ENCODE assay signal across 8 cellular contexts in genomic region chr9:33375238-33375840, GRCh38. TPM values are rescaled to one million over a fixed set of nuclear protein-coding genes. Genes with fewer than 3 reads are reported as not detected.
DNase-seq lines count a peak whose midpoint lies in the region; ATAC-seq, FAIRE-seq and TF ChIP-seq lines count a peak whose summit lies in the region.

No MANE protein-coding gene starts in this region.

- H3K27me3 ChIP-seq in BLaER1 = no peaks in the 10 kb centered on the region
- H3K27me3 ChIP-seq in endothelial cell of umbilical vein (ENCODE audit: control insufficient read depth in 2 of 2, insufficient read depth in 2 of 2, low read length in 2 of 2) = no peaks in the 10 kb centered on the region

- 0 out of 2 replicates have a peak, but pooled peaks have one; percentile 56 for TF ChIP-seq CTCF in OCI-LY7 (conservative IDR thresholded peaks at IDR 0.05; ENCODE audit: low read length)
- TF ChIP-seq CTCF in endothelial cell of umbilical vein (IDR thresholded peaks at IDR 0.05; ENCODE audit: extremely low read depth in 1 of 2, insufficient read depth in 1 of 2, low read depth in 1 of 2, low read length in 2 of 2) = no peak
- TF ChIP-seq CTCF in nephron progenitor cell (IDR thresholded peaks at IDR 0.05) = no peak

- H3K36me3 Mint-ChIP-seq in nephron progenitor cell (ENCODE audit: low read depth) = no peaks in the 10 kb centered on the region

- H3K27ac ChIP-seq in BLaER1 = peak overlapping the region; percentile 9; the same call in 1 of the 2 replicates
- no peak overlapping the region for H3K27ac ChIP-seq in OCI-LY7 (ENCODE audit: low read depth, low read length, poor library complexity, severe bottlenecking)
- H3K27ac ChIP-seq in endothelial cell of umbilical vein (ENCODE audit: insufficient read depth, low read depth, low read length) = peak overlapping the region; percentile 33

- POLR2A ChIA-PET in OCI-LY7 (lab: Charles Lee) = interaction anchor here (0.5 to 1.2 kb wide), 5 partner anchors 63 to 374 kb away, joined by 3 to 4 read pairs (median 3); partner anchors contain the start of gene NFX1
- POLR2A ChIA-PET in endothelial cell of umbilical vein (lab: Charles Lee) = interaction anchor here (0.7 to 1.0 kb wide), 2 partner anchors 91 to 149 kb away, joined by 3 read pairs; partner anchors contain the start of gene ANKRD18B

- FAIRE-seq in endothelial cell of umbilical vein (lab: Jason Lieb, UNC) = no peak

- ATAC-seq in HG02973 (IDR thresholded peaks at IDR 0.05; ENCODE audit: unreplicated experiment) = no peak

- intact Hi-C loops in OCI-LY7 (cut with micrococcal nuclease; ENCODE audit: unreplicated experiment) (no loop called here), endothelial cell of umbilical vein (cut with micrococcal nuclease) (loop anchor here (1.0 kb wide), 6 partner anchors 16 to 91 kb away; partner anchors contain the start of gene NFX1)

- H3K36me3 ChIP-seq in BLaER1 (peaks cover 41% of the 10 kb centered on the region), OCI-LY7 (ENCODE audit: insufficient read depth, low read length) (peaks cover 12% of the 10 kb centered on the region), endothelial cell of umbilical vein (ENCODE audit: control insufficient read depth in 2 of 2, extremely low read depth in 1 of 2, insufficient read depth in 2 of 2, low read length in 2 of 2) (peaks cover 0 to 2% of the 10 kb centered on the region in 2 experiments)

- H3K4me1 Mint-ChIP-seq in nephron progenitor cell = peaks cover 63% of the 10 kb centered on the region

- no peaks in the 10 kb centered on the region for H3K9me1 ChIP-seq in endothelial cell of umbilical vein (replicated peaks; ENCODE audit: control insufficient read depth, extremely low read depth, insufficient read depth, low read length)

- no peak overlapping the region for H3K4me2 ChIP-seq in BLaER1
- no peak overlapping the region for H3K4me2 ChIP-seq in OCI-LY7 (ENCODE audit: low read length)
- H3K4me2 ChIP-seq in endothelial cell of umbilical vein (ENCODE audit: insufficient read depth, low read length) = peak overlapping the region; percentile 46

- H3K27ac Mint-ChIP-seq in nephron progenitor cell = peak overlapping the region; percentile 99

- peaks cover 4% of the 10 kb centered on the region for H3K27me3 Mint-ChIP-seq in nephron progenitor cell (ENCODE audit: low read depth, poor library complexity)

- CTCF ChIA-PET in OCI-LY7 (lab: Charles Lee; ENCODE audit: unreplicated experiment) = interaction anchor here (2.3 kb wide), 1 partner anchor 78 kb away, joined by 9 read pairs; no protein-coding TSS in a partner anchor
- CTCF ChIA-PET in endothelial cell of umbilical vein (lab: Charles Lee) = interaction anchor here (0.6 to 7.2 kb wide), 42 partner anchors 10 to 248 kb away, joined by 3 to 164 read pairs (median 6); partner anchors contain the start of genes AQP3, NFX1 and NOL6

- H3K4me3 ChIP-seq in BLaER1 = no peak overlapping the region
- H3K4me3 ChIP-seq in OCI-LY7 (ENCODE audit: low read depth, low read length, poor library complexity, severe bottlenecking) = no peak overlapping the region
- peak overlapping the region in 1 of 3 experiments; percentile 16 for H3K4me3 ChIP-seq in endothelial cell of umbilical vein (replicated peaks in 1 of 3; ENCODE audit: insufficient read depth in 1 of 3, low read depth in 1 of 3, low read length in 3 of 3)

- H4K20me1 ChIP-seq in BLaER1 = no peaks in the 10 kb centered on the region
- no peaks in the 10 kb centered on the region for H4K20me1 ChIP-seq in OCI-LY7 (ENCODE audit: insufficient read depth, low read length)
- H4K20me1 ChIP-seq in endothelial cell of umbilical vein (replicated peaks; ENCODE audit: control insufficient read depth, extremely low read depth, insufficient read depth, low read length) = no peaks in the 10 kb centered on the region

- H3K79me2 ChIP-seq in OCI-LY7 (ENCODE audit: insufficient read depth, low read depth, low read length) (no peaks in the 10 kb centered on the region), endothelial cell of umbilical vein (ENCODE audit: control insufficient read depth, insufficient read depth, low read length) (no peaks in the 10 kb centered on the region)

- DNase-seq in OCI-LY7 (ENCODE audit: low spot score) = no peak
- no peak for DNase-seq in endothelial cell of umbilical vein (ENCODE audit: low read depth, low spot score)
- peak; percentile 50 for DNase-seq in nephron progenitor cell
- DNase-seq in NCI-H69 (lab: John Stamatoyannopoulos, UW) = no peak
- DNase-seq in CD1c-positive myeloid dendritic cell (ENCODE audit: extremely low spot score) = no peak
- no peak for DNase-seq in GF-D8 (lab: John Stamatoyannopoulos, UW)

- no peaks in the 10 kb centered on the region for H3K9me2 ChIP-seq in OCI-LY7 (ENCODE audit: insufficient read depth, low read length)

- H3K9me3 Mint-ChIP-seq in nephron progenitor cell = no peaks in the 10 kb centered on the region

- no peaks in the 10 kb centered on the region for H3K9me3 ChIP-seq in BLaER1
- H3K9me3 ChIP-seq in OCI-LY7 (ENCODE audit: low read length) = no peaks in the 10 kb centered on the region
- no peaks in the 10 kb centered on the region for H3K9me3 ChIP-seq in endothelial cell of umbilical vein (replicated peaks; ENCODE audit: control insufficient read depth, insufficient read depth, low read length)

- dilution Hi-C loops in endothelial cell of umbilical vein (cut with MboI; ENCODE audit: extremely low pct_ligation_motif_present, low sequenced_read_pairs) = no loop called here

- H3K9ac ChIP-seq in BLaER1 = no peak overlapping the region
- H3K9ac ChIP-seq in endothelial cell of umbilical vein (replicated peaks; ENCODE audit: extremely low read depth, insufficient read depth, low read length) = peak overlapping the region; percentile 28

- no peak overlapping the region for H2AFZ ChIP-seq in OCI-LY7 (ENCODE audit: low read length)
- peak overlapping the region; percentile 98 for H2AFZ ChIP-seq in endothelial cell of umbilical vein (ENCODE audit: low read depth, low read length)

- BruUV-seq in OCI-LY7 (replicated peaks; lab: Mats Ljungman, UMichigan) (no TSS peak), endothelial cell of umbilical vein (replicated peaks; lab: Mats Ljungman, UMichigan) (no TSS peak)

- H3K4me3 Mint-ChIP-seq in nephron progenitor cell = peak overlapping the region; percentile 65

- H3K4me1 ChIP-seq in BLaER1 = 0 out of 2 replicates have a peak, but pooled peaks cover 4% of the 10 kb centered on the region
- no peaks in the 10 kb centered on the region for H3K4me1 ChIP-seq in OCI-LY7 (ENCODE audit: insufficient read depth, low read length, poor library complexity, severe bottlenecking)
- H3K4me1 ChIP-seq in endothelial cell of umbilical vein (ENCODE audit: control insufficient read depth, extremely low read depth, insufficient read depth, low read length) = peaks cover 6% of the 10 kb centered on the region

- TF ChIP-seq POLR2A in endothelial cell of umbilical vein (IDR thresholded peaks at IDR 0.05; ENCODE audit: low read depth, low read length) = no peak

TF ChIP-seq in endothelial cell of umbilical vein, 7 proteins besides CTCF, POLR2A, EP300 and RAD21:
- TF ChIP-seq POLR2AphosphoS5 (IDR thresholded peaks at IDR 0.05; ENCODE audit: insufficient read depth, low read depth, low read length) = no peak
- TF ChIP-seq MYC (IDR thresholded peaks at IDR 0.05; ENCODE audit: low read depth, low read length) = no peak
- no peak for TF ChIP-seq JUN (IDR thresholded peaks at IDR 0.05; ENCODE audit: borderline replicate concordance, insufficient read depth, insufficient read length, low read depth)
- TF ChIP-seq GATA2 (IDR thresholded peaks at IDR 0.05; ENCODE audit: insufficient read depth, insufficient read length, low read depth, low read length) = no peak
- TF ChIP-seq FOS (IDR thresholded peaks at IDR 0.05; ENCODE audit: borderline replicate concordance, insufficient read depth, low read length) = no peak
- TF ChIP-seq EZH2 (IDR thresholded peaks at IDR 0.05; ENCODE audit: borderline replicate concordance, low read depth, low read length, severe bottlenecking) = no peak
- no peak for TF ChIP-seq MAX (IDR thresholded peaks at IDR 0.05; ENCODE audit: insufficient read depth, insufficient read length)

RNA-seq across cellular contexts. Expression of gene AQP7, which starts 27.0 kb away (rescaled TPM):
- not detected in 2 replicates for total RNA-seq in OCI-LY7 (2014; rRNA removed; shearing (Covaris generic))
- total RNA-seq in OCI-LY7 (2022) = 1.4 and 2.2 TPM in 2 replicates
- total RNA-seq in endothelial cell of umbilical vein = 2.3 and 3.7 TPM in 2 replicates
- not detected in 2 replicates for polyA plus RNA-seq in endothelial cell of umbilical vein
- polyA plus RNA-seq in endothelial cell of umbilical vein (2011; cell fraction: cytosol; rRNA removed) = not detected in 2 replicates
- polyA plus RNA-seq in endothelial cell of umbilical vein (2011; cell fraction: nucleus; rRNA removed) = 0.14 and 0.45 TPM in 2 replicates
- polyA plus RNA-seq in endothelial cell of umbilical vein (2012) = not detected in 2 replicates
- not detected in 2 replicates for polyA minus RNA-seq in endothelial cell of umbilical vein
- 1.7 TPM for polyA minus RNA-seq in endothelial cell of umbilical vein (2011; cell fraction: cytosol; rRNA and poly(A)+ RNA removed)
- polyA minus RNA-seq in endothelial cell of umbilical vein (2011; cell fraction: nucleus; rRNA and poly(A)+ RNA removed) = not detected in 2 replicates
